Comparison of ENCODE assay signal across 8 cellular contexts in the genomic region with DNA sequence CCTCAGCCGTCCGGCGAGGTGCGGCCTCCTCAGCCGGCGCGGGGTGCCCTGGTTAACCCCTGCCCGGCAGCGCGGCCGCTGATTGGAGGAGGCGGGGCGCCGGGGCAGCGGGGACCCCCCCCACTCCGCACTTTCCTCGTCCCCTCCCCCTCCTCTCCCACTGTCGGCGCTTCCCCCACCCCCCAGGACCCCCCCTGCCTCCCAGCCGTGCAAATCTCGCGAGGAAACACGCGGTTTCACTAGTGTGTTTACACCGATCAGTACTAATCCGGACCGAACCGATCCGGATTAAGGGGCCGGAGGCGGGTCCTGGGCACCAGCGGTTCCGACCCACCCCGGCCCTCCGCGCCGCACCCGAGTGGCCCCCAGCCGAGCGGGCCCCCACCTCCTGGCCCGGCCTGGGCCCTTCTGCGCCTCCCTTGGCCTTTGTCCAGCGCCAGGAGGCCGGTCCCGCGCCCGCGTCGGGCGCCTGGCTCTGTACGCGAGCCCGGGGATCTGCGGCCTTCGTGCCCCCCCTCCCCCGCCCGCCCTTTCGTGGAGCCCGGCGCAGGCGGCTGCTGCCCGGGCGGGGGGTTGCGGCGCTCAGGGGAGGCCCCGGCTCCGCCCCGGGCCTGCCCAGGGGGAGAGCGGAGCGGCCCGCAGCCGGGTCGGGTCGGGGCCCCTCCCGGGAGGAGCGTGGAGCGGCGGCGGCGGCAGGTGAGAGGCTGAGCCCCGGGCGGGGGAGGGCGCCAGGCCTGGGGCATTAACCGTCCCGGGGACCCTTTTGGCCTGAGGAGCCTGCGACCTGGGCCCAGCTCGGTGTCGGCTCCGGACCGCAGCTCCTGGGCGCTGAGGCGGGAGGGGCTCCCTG. TPM values are rescaled to one million over a fixed set of nuclear protein-coding genes. Genes with fewer than 3 reads are reported as not detected.
DNase-seq lines count a peak whose midpoint lies in the region; ATAC-seq and TF ChIP-seq lines count a peak whose summit lies in the region.
"Not testable (repeated sequence)": the region's sequence is repeated elsewhere in the genome, so short reads cannot be mapped to it uniquely, and the experiment has no call there.

No MANE protein-coding gene starts in this region.

- H3K4me3 Mint-ChIP-seq in activated B cell treated with CpG ODN at 0.5 μM for 24 hours, result peak overlapping the region; percentile 69

- not testable (repeated sequence) for H3K9me3 Mint-ChIP-seq in activated B cell treated with CpG ODN at 0.5 μM for 24 hours

- DNase-seq in ACHN (peak; percentile 93), NCI-H2227 (lab: John Stamatoyannopoulos, UW; ENCODE audit: unreplicated experiment) (peak; percentile 91), activated B cell treated with CpG ODN at 0.5 μM for 24 hours (peak; percentile 78), cardiac fibroblast (ENCODE audit: low read depth in 2 of 2) (peak; percentile 74 to 92), inferior parietal cortex (ENCODE audit: extremely low spot score) (peak; percentile 62), smooth muscle cell of the brain vasculature (ENCODE audit: low read depth, low spot score) (peak; percentile 39)

- H3K27ac Mint-ChIP-seq in activated B cell treated with CpG ODN at 0.5 μM for 24 hours, result not testable (repeated sequence)

- peaks cover 27% of the 10 kb centered on the region for H3K36me3 Mint-ChIP-seq in activated B cell treated with CpG ODN at 0.5 μM for 24 hours (ENCODE audit: low read depth)

- peak; percentile 70 for ATAC-seq in HG03159 (IDR thresholded peaks at IDR 0.05; ENCODE audit: unreplicated experiment)
- ATAC-seq in activated B cell treated with CpG ODN at 0.5 μM for 24 hours (ENCODE audit: low read depth), result peak; percentile 73

- TF ChIP-seq POLR2A in GM18951 (IDR thresholded peaks at IDR 0.05; ENCODE audit: extremely low read depth, insufficient read depth, insufficient read length), result peak; percentile 8

- not testable (repeated sequence) for H3K27me3 Mint-ChIP-seq in activated B cell treated with CpG ODN at 0.5 μM for 24 hours

- POLR2A ChIA-PET in activated B cell treated with CpG ODN at 0.5 μM for 24 hours (lab: Charles Lee), result not testable (repeated sequence)

- H3K4me3 ChIP-seq in cardiac fibroblast (replicated peaks in 1 of 2; ENCODE audit: low read depth in 2 of 2, low read length in 2 of 2), result peak overlapping the region; percentile 67 to 71

- H3K4me1 Mint-ChIP-seq in activated B cell treated with CpG ODN at 0.5 μM for 24 hours, result peaks cover 32% of the 10 kb centered on the region

- in situ Hi-C loops in ACHN (cut with HindIII; ENCODE audit: low pct_ligation_motif_present, low pct_unique_long_range_greater_than_20kb, low sequenced_read_pairs); GM18951 (cut with MboI; ENCODE audit: low sequenced_read_pairs, unreplicated experiment): not testable (repeated sequence)

- intact Hi-C loops in activated B cell treated with CpG ODN at 0.5 μM for 24 hours (cut with micrococcal nuclease), result loop anchor here (1.0 to 5.0 kb wide), 4 partner anchors 25 to 693 kb away; partner anchors contain the start of genes ATP6V1F and METTL2B

- TF ChIP-seq CTCF in activated B cell treated with CpG ODN at 0.5 μM for 24 hours (IDR thresholded peaks at IDR 0.05); cardiac fibroblast (IDR thresholded peaks at IDR 0.05; ENCODE audit: low read depth, low read length): not testable (repeated sequence)

- CTCF ChIA-PET in activated B cell treated with CpG ODN at 0.5 μM for 24 hours (lab: Charles Lee), result not testable (repeated sequence)

RNA-seq across cellular contexts. Expression of gene METTL2B, which starts 54.8 kb away (rescaled TPM):
- total RNA-seq in activated B cell treated with CpG ODN at 0.5 μM for 24 hours, result 32.7 and 35.7 TPM in 2 replicates

Comparison
In these comparisons a context has a peak if more than half of its experiments do, and no peak if none do; other contexts are left out.
1. Peak in every context shown above with its lines: DNase-seq, ATAC-seq and H3K4me3 ChIP-seq.
2. DNase-seq: peak in every context shown above with its lines; median percentile 93 in ACHN; 91 in NCI-H2227; 83 in cardiac fibroblast; 78 in activated B cell treated with CpG ODN at 0.5 μM for 24 hours; 62 in inferior parietal cortex; 39 in smooth muscle cell of the brain vasculature.